8 cellular contexts compared by ENCODE assay signal in the genomic region with DNA sequence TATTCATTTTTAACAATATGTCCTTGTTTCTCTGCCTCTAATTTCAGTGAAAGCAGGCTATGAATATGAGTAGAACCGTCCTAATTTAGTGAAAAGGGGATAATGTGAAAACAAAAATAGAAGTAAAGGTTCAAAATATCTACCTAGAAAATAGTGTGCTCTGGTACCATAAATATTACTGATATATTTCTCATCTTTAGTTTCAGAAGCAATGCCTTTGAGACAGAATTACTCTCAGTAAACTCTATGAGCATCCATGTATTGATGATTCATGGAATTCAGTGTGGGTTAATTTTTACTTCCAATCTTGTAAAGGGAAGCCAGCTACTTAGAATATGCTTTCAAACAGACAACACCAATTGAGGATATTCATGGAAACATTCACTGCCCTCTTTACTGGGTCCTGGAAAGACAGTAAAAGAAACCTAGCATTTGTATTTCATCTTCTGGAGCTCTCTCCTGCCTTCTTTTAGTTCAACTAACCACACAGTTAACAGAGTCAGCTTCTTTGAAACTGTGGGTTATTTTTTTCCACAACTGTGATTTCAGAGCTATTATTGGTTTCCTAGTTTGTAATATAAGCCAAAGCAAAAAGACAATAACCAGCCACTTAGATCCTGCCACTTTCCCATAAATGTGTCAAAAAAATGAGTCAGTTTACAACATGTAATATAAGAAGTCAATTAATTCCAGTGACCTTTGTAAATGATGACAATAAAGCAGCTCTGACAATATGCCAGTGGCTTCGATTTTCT. TPM values are rescaled to one million over a fixed set of nuclear protein-coding genes. Genes with fewer than 3 reads are reported as not detected.
DNase-seq lines count a peak whose midpoint lies in the region; ATAC-seq, FAIRE-seq and TF ChIP-seq lines count a peak whose summit lies in the region.

No MANE protein-coding gene starts in this region.

- DNase-seq in GM12891 (ENCODE audit: insufficient read length, low spot score) (no peak), NCI-H2227 treated with DMSO at 0.1 percent for 48 hours (lab: John Stamatoyannopoulos, UW) (peak; percentile 31), kidney tubule cell (ENCODE audit: low spot score) (peak; percentile 19), ACHN (no peak), CD1c-positive myeloid dendritic cell (ENCODE audit: extremely low spot score) (no peak), foreskin melanocyte (no peak), RKO (ENCODE audit: low spot score) (no peak)

- no peak for TF ChIP-seq POLR2A in GM12891 (IDR thresholded peaks at IDR 0.05; ENCODE audit: low read depth, low read length)

- peak; percentile 46 for ATAC-seq in GM21825 (IDR thresholded peaks at IDR 0.05; ENCODE audit: unreplicated experiment)

- in situ Hi-C loops in ACHN (cut with HindIII; ENCODE audit: low pct_ligation_motif_present, low pct_unique_long_range_greater_than_20kb, low sequenced_read_pairs), result no loop called here

- peak; percentile 40 for FAIRE-seq in GM12891 (lab: Jason Lieb, UNC)

TF ChIP-seq in GM12891, 5 proteins besides CTCF, POLR2A, EP300 and RAD21:
- TF ChIP-seq TAF1 (IDR thresholded peaks at IDR 0.05; ENCODE audit: low read depth, low read length) (no peak), POLR2AphosphoS5 (IDR thresholded peaks at IDR 0.05; ENCODE audit: low read depth, low read length) (no peak), PAX5 (IDR thresholded peaks at IDR 0.05; ENCODE audit: insufficient read depth, low read length, severe bottlenecking) (no peak), POU2F2 (IDR thresholded peaks at IDR 0.05; ENCODE audit: low read depth, low read length) (no peak), SPI1 (IDR thresholded peaks at IDR 0.05; ENCODE audit: low read depth, low read length) (no peak)
TF ChIP-seq in GM12891: peak in this region for 0.

RNA-seq across cellular contexts. Expression of gene LRRN3, which starts 1.7 kb away (rescaled TPM):
- polyA plus RNA-seq in GM12891 (2012; ENCODE audit: low read depth, missing spikeins), result 0.04 TPM

Comparison
In these comparisons a context has a peak if more than half of its experiments do, and no peak if none do; other contexts are left out.
1. DNase-seq: peak in NCI-H2227 treated with DMSO at 0.1 percent for 48 hours (single experiment) and kidney tubule cell (single experiment); none in GM12891 (single experiment), ACHN (single experiment), CD1c-positive myeloid dendritic cell (single experiment), foreskin melanocyte (single experiment) and RKO (single experiment).